ENCODE assay signal across 8 cellular contexts in genomic region chr9:78707481-78707977, GRCh38.
DNase-seq lines count a peak whose midpoint lies in the region; ATAC-seq and TF ChIP-seq lines count a peak whose summit lies in the region.

No MANE protein-coding gene starts in this region.

- TF ChIP-seq EP300 in suprapubic skin (IDR thresholded peaks at IDR 0.05), result no peak

- peak; percentile 96 for ATAC-seq in GM21526 (IDR thresholded peaks at IDR 0.05; ENCODE audit: low FRiP score, unreplicated experiment)
- ATAC-seq in HG03558 (IDR thresholded peaks at IDR 0.05; ENCODE audit: extremely low read depth, unreplicated experiment), result peak; percentile 97

- H3K4me3 Mint-ChIP-seq in chondrocyte (ENCODE audit: unreplicated experiment), result peak overlapping the region; percentile 29

- DNase-seq in CD1c-positive myeloid dendritic cell (ENCODE audit: extremely low spot score), result peak; percentile 20
- no peak for DNase-seq in chondrocyte (ENCODE audit: low spot score)
- DNase-seq in HuH-7.5 (ENCODE audit: low spot score), result no peak
- no peak for DNase-seq in suprapubic skin (ENCODE audit: low spot score in 2 of 2)
- DNase-seq in NCI-H128 (lab: John Stamatoyannopoulos, UW; ENCODE audit: unreplicated experiment), result no peak
- no peak for DNase-seq in NCI-H2227 treated with DMSO at 0.1 percent for 48 hours (lab: John Stamatoyannopoulos, UW)

- no peak overlapping the region for H3K4me3 ChIP-seq in suprapubic skin

- H3K4me1 Mint-ChIP-seq in chondrocyte (ENCODE audit: low read depth), result peaks cover 24% of the 10 kb centered on the region

- peaks cover 3% of the 10 kb centered on the region for H3K9me3 Mint-ChIP-seq in chondrocyte (ENCODE audit: low read depth)

- peak overlapping the region; percentile 93 for H3K27ac Mint-ChIP-seq in chondrocyte (ENCODE audit: unreplicated experiment)

- H3K27ac ChIP-seq in suprapubic skin, result no peak overlapping the region

- H3K36me3 ChIP-seq in suprapubic skin, result no peaks in the 10 kb centered on the region

- no peaks in the 10 kb centered on the region for H3K27me3 ChIP-seq in suprapubic skin

- no peaks in the 10 kb centered on the region for H3K27me3 Mint-ChIP-seq in chondrocyte (ENCODE audit: low read depth)

- H3K4me1 ChIP-seq in suprapubic skin, result no peaks in the 10 kb centered on the region

- no peaks in the 10 kb centered on the region for H3K36me3 Mint-ChIP-seq in chondrocyte (ENCODE audit: low read depth)

- WGBS in suprapubic skin, result 47% methylated on average over 1 of the region's 1 CpG

- no peaks in the 10 kb centered on the region for H3K9me3 ChIP-seq in suprapubic skin

- TF ChIP-seq CTCF in chondrocyte (IDR thresholded peaks at IDR 0.05) (no peak), suprapubic skin (IDR thresholded peaks at IDR 0.05) (no peak)

- no peak for TF ChIP-seq POLR2A in suprapubic skin (IDR thresholded peaks at IDR 0.05)
